2 cellular contexts compared by ENCODE assay signal in the genomic region with DNA sequence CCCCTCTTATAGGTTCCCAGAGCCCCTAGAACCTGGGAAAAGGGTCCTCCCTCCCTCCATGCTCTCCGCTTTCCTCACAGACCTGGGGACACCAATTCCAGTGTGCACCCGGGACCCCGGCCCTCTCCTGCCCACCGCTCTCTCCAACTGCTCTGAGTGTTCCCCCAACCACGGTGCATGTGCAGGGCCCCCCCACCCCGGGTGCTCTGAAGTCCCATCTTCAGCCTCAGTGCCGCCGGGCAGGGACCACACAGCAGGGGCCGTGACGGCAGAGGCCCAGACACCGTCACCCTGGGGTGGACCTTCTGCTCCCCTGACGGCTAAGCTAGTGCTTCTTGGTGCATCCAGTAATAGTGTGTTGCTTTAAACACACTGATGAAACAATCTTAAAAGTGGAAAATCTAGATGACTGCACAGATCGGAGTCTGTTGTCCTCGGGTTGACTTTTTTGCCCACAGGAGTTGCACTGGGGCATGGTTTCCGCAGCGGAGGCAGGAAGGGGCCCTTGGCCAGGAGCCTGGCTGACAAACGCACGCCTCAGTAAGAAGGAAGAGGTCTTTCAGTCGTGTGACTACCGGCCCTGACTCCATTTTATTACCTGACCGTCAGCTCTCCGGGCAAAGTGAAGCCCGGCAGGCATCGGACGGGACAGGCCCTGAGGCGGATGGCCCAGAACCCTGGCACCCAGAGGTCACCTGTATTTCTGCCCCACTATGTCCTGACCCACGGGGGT.
TF ChIP-seq lines count a peak whose summit lies in the region.

No MANE protein-coding gene starts in this region.

TF ChIP-seq in GM23338, 12 proteins besides CTCF, POLR2A, EP300 and RAD21:
- TF ChIP-seq NANOG (IDR thresholded peaks at IDR 0.05; ENCODE audit: borderline replicate concordance) (no peak), EZH2 (IDR thresholded peaks at IDR 0.05; ENCODE audit: low read depth, unreplicated experiment) (no peak), JUNB (IDR thresholded peaks at IDR 0.05; ENCODE audit: unreplicated experiment) (no peak), POLR2AphosphoS5 (IDR thresholded peaks at IDR 0.05; ENCODE audit: low read depth) (no peak), ZNF114 (CRISPR knock-in tag; IDR thresholded peaks at IDR 0.05) (no peak), STAT1 (IDR thresholded peaks at IDR 0.05; ENCODE audit: unreplicated experiment) (no peak)
- TF ChIP-seq, protein P1, sequence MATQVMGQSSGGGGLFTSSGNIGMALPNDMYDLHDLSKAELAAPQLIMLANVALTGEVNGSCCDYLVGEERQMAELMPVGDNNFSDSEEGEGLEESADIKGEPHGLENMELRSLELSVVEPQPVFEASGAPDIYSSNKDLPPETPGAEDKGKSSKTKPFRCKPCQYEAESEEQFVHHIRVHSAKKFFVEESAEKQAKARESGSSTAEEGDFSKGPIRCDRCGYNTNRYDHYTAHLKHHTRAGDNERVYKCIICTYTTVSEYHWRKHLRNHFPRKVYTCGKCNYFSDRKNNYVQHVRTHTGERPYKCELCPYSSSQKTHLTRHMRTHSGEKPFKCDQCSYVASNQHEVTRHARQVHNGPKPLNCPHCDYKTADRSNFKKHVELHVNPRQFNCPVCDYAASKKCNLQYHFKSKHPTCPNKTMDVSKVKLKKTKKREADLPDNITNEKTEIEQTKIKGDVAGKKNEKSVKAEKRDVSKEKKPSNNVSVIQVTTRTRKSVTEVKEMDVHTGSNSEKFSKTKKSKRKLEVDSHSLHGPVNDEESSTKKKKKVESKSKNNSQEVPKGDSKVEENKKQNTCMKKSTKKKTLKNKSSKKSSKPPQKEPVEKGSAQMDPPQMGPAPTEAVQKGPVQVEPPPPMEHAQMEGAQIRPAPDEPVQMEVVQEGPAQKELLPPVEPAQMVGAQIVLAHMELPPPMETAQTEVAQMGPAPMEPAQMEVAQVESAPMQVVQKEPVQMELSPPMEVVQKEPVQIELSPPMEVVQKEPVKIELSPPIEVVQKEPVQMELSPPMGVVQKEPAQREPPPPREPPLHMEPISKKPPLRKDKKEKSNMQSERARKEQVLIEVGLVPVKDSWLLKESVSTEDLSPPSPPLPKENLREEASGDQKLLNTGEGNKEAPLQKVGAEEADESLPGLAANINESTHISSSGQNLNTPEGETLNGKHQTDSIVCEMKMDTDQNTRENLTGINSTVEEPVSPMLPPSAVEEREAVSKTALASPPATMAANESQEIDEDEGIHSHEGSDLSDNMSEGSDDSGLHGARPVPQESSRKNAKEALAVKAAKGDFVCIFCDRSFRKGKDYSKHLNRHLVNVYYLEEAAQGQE (IDR thresholded peaks at IDR 0.05; ENCODE audit: unreplicated experiment): no peak
- TF ChIP-seq, protein P2, sequence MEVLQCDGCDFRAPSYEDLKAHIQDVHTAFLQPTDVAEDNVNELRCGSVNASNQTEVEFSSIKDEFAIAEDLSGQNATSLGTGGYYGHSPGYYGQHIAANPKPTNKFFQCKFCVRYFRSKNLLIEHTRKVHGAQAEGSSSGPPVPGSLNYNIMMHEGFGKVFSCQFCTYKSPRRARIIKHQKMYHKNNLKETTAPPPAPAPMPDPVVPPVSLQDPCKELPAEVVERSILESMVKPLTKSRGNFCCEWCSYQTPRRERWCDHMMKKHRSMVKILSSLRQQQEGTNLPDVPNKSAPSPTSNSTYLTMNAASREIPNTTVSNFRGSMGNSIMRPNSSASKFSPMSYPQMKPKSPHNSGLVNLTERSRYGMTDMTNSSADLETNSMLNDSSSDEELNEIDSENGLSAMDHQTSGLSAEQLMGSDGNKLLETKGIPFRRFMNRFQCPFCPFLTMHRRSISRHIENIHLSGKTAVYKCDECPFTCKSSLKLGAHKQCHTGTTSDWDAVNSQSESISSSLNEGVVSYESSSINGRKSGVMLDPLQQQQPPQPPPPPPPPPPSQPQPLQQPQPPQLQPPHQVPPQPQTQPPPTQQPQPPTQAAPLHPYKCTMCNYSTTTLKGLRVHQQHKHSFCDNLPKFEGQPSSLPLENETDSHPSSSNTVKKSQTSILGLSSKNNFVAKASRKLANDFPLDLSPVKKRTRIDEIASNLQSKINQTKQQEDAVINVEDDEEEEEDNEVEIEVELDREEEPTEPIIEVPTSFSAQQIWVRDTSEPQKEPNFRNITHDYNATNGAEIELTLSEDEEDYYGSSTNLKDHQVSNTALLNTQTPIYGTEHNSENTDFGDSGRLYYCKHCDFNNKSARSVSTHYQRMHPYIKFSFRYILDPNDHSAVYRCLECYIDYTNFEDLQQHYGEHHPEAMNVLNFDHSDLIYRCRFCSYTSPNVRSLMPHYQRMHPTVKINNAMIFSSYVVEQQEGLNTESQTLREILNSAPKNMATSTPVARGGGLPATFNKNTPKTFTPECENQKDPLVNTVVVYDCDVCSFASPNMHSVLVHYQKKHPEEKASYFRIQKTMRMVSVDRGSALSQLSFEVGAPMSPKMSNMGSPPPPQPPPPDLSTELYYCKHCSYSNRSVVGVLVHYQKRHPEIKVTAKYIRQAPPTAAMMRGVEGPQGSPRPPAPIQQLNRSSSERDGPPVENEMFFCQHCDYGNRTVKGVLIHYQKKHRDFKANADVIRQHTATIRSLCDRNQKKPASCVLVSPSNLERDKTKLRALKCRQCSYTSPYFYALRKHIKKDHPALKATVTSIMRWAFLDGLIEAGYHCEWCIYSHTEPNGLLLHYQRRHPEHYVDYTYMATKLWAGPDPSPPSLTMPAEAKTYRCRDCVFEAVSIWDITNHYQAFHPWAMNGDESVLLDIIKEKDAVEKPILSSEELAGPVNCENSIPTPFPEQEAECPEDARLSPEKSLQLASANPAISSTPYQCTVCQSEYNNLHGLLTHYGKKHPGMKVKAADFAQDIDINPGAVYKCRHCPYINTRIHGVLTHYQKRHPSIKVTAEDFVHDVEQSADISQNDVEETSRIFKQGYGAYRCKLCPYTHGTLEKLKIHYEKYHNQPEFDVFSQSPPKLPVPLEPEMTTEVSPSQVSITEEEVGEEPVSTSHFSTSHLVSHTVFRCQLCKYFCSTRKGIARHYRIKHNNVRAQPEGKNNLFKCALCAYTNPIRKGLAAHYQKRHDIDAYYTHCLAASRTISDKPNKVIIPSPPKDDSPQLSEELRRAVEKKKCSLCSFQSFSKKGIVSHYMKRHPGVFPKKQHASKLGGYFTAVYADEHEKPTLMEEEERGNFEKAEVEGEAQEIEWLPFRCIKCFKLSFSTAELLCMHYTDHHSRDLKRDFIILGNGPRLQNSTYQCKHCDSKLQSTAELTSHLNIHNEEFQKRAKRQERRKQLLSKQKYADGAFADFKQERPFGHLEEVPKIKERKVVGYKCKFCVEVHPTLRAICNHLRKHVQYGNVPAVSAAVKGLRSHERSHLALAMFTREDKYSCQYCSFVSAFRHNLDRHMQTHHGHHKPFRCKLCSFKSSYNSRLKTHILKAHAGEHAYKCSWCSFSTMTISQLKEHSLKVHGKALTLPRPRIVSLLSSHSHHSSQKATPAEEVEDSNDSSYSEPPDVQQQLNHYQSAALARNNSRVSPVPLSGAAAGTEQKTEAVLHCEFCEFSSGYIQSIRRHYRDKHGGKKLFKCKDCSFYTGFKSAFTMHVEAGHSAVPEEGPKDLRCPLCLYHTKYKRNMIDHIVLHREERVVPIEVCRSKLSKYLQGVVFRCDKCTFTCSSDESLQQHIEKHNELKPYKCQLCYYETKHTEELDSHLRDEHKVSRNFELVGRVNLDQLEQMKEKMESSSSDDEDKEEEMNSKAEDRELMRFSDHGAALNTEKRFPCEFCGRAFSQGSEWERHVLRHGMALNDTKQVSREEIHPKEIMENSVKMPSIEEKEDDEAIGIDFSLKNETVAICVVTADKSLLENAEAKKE (CRISPR knock-in tag; IDR thresholded peaks at IDR 0.05): no peak

TF ChIP-seq in GM12878, 131 proteins besides CTCF, POLR2A, EP300 and RAD21:
- no peak for TF ChIP-seq BHLHE40 (IDR thresholded peaks at IDR 0.05; ENCODE audit: borderline replicate concordance in 1 of 2, low read depth in 2 of 2, low read length in 1 of 2)
- TF ChIP-seq, protein P3, sequence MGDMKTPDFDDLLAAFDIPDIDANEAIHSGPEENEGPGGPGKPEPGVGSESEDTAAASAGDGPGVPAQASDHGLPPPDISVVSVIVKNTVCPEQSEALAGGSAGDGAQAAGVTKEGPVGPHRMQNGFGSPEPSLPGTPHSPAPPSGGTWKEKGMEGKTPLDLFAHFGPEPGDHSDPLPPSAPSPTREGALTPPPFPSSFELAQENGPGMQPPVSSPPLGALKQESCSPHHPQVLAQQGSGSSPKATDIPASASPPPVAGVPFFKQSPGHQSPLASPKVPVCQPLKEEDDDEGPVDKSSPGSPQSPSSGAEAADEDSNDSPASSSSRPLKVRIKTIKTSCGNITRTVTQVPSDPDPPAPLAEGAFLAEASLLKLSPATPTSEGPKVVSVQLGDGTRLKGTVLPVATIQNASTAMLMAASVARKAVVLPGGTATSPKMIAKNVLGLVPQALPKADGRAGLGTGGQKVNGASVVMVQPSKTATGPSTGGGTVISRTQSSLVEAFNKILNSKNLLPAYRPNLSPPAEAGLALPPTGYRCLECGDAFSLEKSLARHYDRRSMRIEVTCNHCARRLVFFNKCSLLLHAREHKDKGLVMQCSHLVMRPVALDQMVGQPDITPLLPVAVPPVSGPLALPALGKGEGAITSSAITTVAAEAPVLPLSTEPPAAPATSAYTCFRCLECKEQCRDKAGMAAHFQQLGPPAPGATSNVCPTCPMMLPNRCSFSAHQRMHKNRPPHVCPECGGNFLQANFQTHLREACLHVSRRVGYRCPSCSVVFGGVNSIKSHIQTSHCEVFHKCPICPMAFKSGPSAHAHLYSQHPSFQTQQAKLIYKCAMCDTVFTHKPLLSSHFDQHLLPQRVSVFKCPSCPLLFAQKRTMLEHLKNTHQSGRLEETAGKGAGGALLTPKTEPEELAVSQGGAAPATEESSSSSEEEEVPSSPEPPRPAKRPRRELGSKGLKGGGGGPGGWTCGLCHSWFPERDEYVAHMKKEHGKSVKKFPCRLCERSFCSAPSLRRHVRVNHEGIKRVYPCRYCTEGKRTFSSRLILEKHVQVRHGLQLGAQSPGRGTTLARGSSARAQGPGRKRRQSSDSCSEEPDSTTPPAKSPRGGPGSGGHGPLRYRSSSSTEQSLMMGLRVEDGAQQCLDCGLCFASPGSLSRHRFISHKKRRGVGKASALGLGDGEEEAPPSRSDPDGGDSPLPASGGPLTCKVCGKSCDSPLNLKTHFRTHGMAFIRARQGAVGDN (IDR thresholded peaks at IDR 0.05): no peak
- no peak for TF ChIP-seq NFIC (IDR thresholded peaks at IDR 0.05; ENCODE audit: low read depth, low read length)
- TF ChIP-seq, protein P4, sequence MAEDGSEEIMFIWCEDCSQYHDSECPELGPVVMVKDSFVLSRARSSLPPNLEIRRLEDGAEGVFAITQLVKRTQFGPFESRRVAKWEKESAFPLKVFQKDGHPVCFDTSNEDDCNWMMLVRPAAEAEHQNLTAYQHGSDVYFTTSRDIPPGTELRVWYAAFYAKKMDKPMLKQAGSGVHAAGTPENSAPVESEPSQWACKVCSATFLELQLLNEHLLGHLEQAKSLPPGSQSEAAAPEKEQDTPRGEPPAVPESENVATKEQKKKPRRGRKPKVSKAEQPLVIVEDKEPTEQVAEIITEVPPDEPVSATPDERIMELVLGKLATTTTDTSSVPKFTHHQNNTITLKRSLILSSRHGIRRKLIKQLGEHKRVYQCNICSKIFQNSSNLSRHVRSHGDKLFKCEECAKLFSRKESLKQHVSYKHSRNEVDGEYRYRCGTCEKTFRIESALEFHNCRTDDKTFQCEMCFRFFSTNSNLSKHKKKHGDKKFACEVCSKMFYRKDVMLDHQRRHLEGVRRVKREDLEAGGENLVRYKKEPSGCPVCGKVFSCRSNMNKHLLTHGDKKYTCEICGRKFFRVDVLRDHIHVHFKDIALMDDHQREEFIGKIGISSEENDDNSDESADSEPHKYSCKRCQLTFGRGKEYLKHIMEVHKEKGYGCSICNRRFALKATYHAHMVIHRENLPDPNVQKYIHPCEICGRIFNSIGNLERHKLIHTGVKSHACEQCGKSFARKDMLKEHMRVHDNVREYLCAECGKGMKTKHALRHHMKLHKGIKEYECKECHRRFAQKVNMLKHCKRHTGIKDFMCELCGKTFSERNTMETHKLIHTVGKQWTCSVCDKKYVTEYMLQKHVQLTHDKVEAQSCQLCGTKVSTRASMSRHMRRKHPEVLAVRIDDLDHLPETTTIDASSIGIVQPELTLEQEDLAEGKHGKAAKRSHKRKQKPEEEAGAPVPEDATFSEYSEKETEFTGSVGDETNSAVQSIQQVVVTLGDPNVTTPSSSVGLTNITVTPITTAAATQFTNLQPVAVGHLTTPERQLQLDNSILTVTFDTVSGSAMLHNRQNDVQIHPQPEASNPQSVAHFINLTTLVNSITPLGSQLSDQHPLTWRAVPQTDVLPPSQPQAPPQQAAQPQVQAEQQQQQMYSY (CRISPR knock-in tag; IDR thresholded peaks at IDR 0.05): no peak
